In genomic region chr6:36442083-36442670, GRCh38 we compare ENCODE assay signal across 8 cellular contexts. TPM values are rescaled to one million over a fixed set of nuclear protein-coding genes. Genes with fewer than 3 reads are reported as not detected.
DNase-seq lines count a peak whose midpoint lies in the region; ATAC-seq, FAIRE-seq and TF ChIP-seq lines count a peak whose summit lies in the region.

No MANE protein-coding gene starts in this region.

- H3K27me3 ChIP-seq in adrenal gland (no peaks in the 10 kb centered on the region), HepG2 (ENCODE audit: control insufficient read depth in 1 of 2, insufficient read depth in 2 of 2, low read length in 2 of 2) (no peaks in the 10 kb centered on the region; a peak in 1 of 5 replicates), thymus (ENCODE audit: control insufficient read depth, insufficient read depth) (no peaks in the 10 kb centered on the region)

- peaks cover 13% of the 10 kb centered on the region for H3K36me3 Mint-ChIP-seq in activated CD8-positive, alpha-beta memory T cell treated with anti-CD3 and anti-CD28 coated beads, Interleukin-2, amount 10 ng/mL, durations not matched to agents 7 days and 5 days

- 58 to 60% (median 59%) methylated on average over 12 of the region's 12 CpGs for WGBS in adrenal gland, 4 donors
- WGBS in HepG2 (ENCODE audit: low lambda C conversion rate): 2% methylated on average over 12 of the region's 12 CpGs
- 56% methylated on average over 12 of the region's 12 CpGs for WGBS in thymus

- H3K27ac Mint-ChIP-seq in activated CD8-positive, alpha-beta memory T cell treated with anti-CD3 and anti-CD28 coated beads, Interleukin-2, amount 10 ng/mL, durations not matched to agents 7 days and 5 days: peak overlapping the region; percentile 98

- in situ Hi-C loops in HepG2 (cut with HindIII; ENCODE audit: extremely low pct_ligation_motif_present, low pct_unique_long_range_greater_than_20kb): loop anchor here (5.0 kb wide), 1 partner anchor 155 kb away; no protein-coding TSS in a partner anchor

- CTCF ChIA-PET in activated CD8-positive, alpha-beta memory T cell treated with anti-CD3 and anti-CD28 coated beads, Interleukin-2, amount 10 ng/mL, durations not matched to agents 7 days and 5 days (lab: Charles Lee): interaction anchor here (0.9 to 3.6 kb wide), 2 partner anchors 15 to 19 kb away, joined by 3 to 24 read pairs; no protein-coding TSS in a partner anchor
- CTCF ChIA-PET in HepG2 (lab: Yijun Ruan, JAX; ENCODE audit: low intra/inter-chr PET ratio, low total read pairs): interaction anchor here (3.3 kb wide), 1 partner anchor 19 kb away, joined by 13 read pairs; no protein-coding TSS in a partner anchor

- peaks cover 36% of the 10 kb centered on the region for H3K4me1 Mint-ChIP-seq in activated CD8-positive, alpha-beta memory T cell treated with anti-CD3 and anti-CD28 coated beads, Interleukin-2, amount 10 ng/mL, durations not matched to agents 7 days and 5 days

- DNase-seq in activated CD8-positive, alpha-beta memory T cell treated with anti-CD3 and anti-CD28 coated beads, Interleukin-2, amount 10 ng/mL, durations not matched to agents 7 days and 5 days: no peak
- DNase-seq in activated CD8-positive, alpha-beta memory T cell treated with anti-CD3 and anti-CD28 coated beads, Interleukin-2, amount 50 U/mL, for 48 hours: no peak
- DNase-seq in adrenal gland (no peak), HepG2 (ENCODE audit: low spot score) (no peak), iPS-NIHi7 (ENCODE audit: extremely low spot score) (no peak)

- peak overlapping the region; percentile 64 for H2AFZ ChIP-seq in HepG2 (ENCODE audit: low read length)

- TF ChIP-seq RAD21 in HepG2 (CRISPR knock-in tag; IDR thresholded peaks at IDR 0.05): no peak

- H3K9me3 ChIP-seq in adrenal gland (replicated peaks in 1 of 3) (no peaks in the 10 kb centered on the region), HepG2 (ENCODE audit: low read length) (no peaks in the 10 kb centered on the region), thymus (ENCODE audit: control insufficient read depth) (no peaks in the 10 kb centered on the region)

- peak overlapping the region; percentile 99 for H3K4me3 Mint-ChIP-seq in activated CD8-positive, alpha-beta memory T cell treated with anti-CD3 and anti-CD28 coated beads, Interleukin-2, amount 10 ng/mL, durations not matched to agents 7 days and 5 days

- no peaks in the 10 kb centered on the region for H3K36me3 ChIP-seq in adrenal gland (replicated peaks in 1 of 2)
- no peaks in the 10 kb centered on the region; a peak in 1 of 5 replicates for H3K36me3 ChIP-seq in HepG2 (replicated peaks in 1 of 2; ENCODE audit: control insufficient read depth in 1 of 2, insufficient read depth in 2 of 2, low read length in 2 of 2)
- no peaks in the 10 kb centered on the region for H3K36me3 ChIP-seq in thymus (ENCODE audit: control insufficient read depth, insufficient read depth)

- H3K79me2 ChIP-seq in HepG2 (ENCODE audit: insufficient read depth, low read length): peaks cover 41% of the 10 kb centered on the region

- BruUV-seq in HepG2 (replicated peaks; lab: Mats Ljungman, UMichigan): TSS peak; percentile 98

- H3K4me2 ChIP-seq in HepG2 (ENCODE audit: low read depth, low read length): peak overlapping the region; percentile 90

- TF ChIP-seq POLR2A in adrenal gland (IDR thresholded peaks at IDR 0.05): no peak
- TF ChIP-seq POLR2A in HepG2 (IDR thresholded peaks at IDR 0.05; ENCODE audit: insufficient read depth in 1 of 2, low read depth in 2 of 2, low read length in 2 of 2): no peak

- H3K27ac ChIP-seq in adrenal gland: peak overlapping the region; percentile 96 to 99 (median 98)
- peak overlapping the region; percentile 94 for H3K27ac ChIP-seq in HepG2 (ENCODE audit: extremely low read length, insufficient read depth, low read length)
- peak overlapping the region; percentile 99 for H3K27ac ChIP-seq in thymus (ENCODE audit: low read depth)

- no peaks in the 10 kb centered on the region; the same call in 1 of the 2 replicates for H4K20me1 ChIP-seq in HepG2 (ENCODE audit: insufficient read depth, low read length)

- TF ChIP-seq EP300 in HepG2 (IDR thresholded peaks at IDR 0.05; ENCODE audit: low read depth in 2 of 2, low read length in 2 of 2) (no peak), HepG2 (CRISPR knock-in tag; IDR thresholded peaks at IDR 0.05; ENCODE audit: borderline replicate concordance) (no peak)

- FAIRE-seq in HepG2 (lab: Jason Lieb, UNC): no peak

- TF ChIP-seq CTCF in adrenal gland (IDR thresholded peaks at IDR 0.05) (no peak), HepG2 (CRISPR knock-in tag; IDR thresholded peaks at IDR 0.05) (no peak)

- H3K4me3 ChIP-seq in adrenal gland: peak overlapping the region in 3 of 4 donors; percentile 16 to 93 (median 70)
- H3K4me3 ChIP-seq in HepG2 (replicated peaks in 1 of 3; ENCODE audit: insufficient read depth in 1 of 3, low read depth in 2 of 3, low read length in 3 of 3): peak overlapping the region; percentile 78 to 93 (median 93)
- H3K4me3 ChIP-seq in thymus (ENCODE audit: low read length): peak overlapping the region; percentile 98

- H3K9ac ChIP-seq in HepG2 (ENCODE audit: insufficient read depth, low read depth, low read length): peak overlapping the region; percentile 87

- intact Hi-C loops in adrenal gland (cut with DNase I): no loop called here
- intact Hi-C loops in HepG2 (cut with micrococcal nuclease; ENCODE audit: unreplicated experiment): loop anchor here (5.0 kb wide), 1 partner anchor 105 kb away; the partner anchor contains the start of gene STK38

- no peaks in the 10 kb centered on the region for H3K27me3 Mint-ChIP-seq in activated CD8-positive, alpha-beta memory T cell treated with anti-CD3 and anti-CD28 coated beads, Interleukin-2, amount 10 ng/mL, durations not matched to agents 7 days and 5 days

- ATAC-seq in activated CD8-positive, alpha-beta memory T cell treated with anti-CD3 and anti-CD28 coated beads, Interleukin-2, amount 10 ng/mL, durations not matched to agents 7 days and 5 days: no peak
- ATAC-seq in HepG2 (peak; percentile 7; the same call in 1 of the 3 replicates), GM21528 (IDR thresholded peaks at IDR 0.05; ENCODE audit: low FRiP score, unreplicated experiment) (no peak), GM19023 (IDR thresholded peaks at IDR 0.05; ENCODE audit: unreplicated experiment) (no peak)

- POLR2A ChIA-PET in HepG2 (lab: Yijun Ruan, JAX): interaction anchor here (1.0 to 1.6 kb wide), 3 partner anchors 19 to 225 kb away, joined by 3 to 21 read pairs (median 4); no protein-coding TSS in a partner anchor

- no peaks in the 10 kb centered on the region for H3K9me3 Mint-ChIP-seq in activated CD8-positive, alpha-beta memory T cell treated with anti-CD3 and anti-CD28 coated beads, Interleukin-2, amount 10 ng/mL, durations not matched to agents 7 days and 5 days (ENCODE audit: low read depth)

- H3K4me1 ChIP-seq in adrenal gland (replicated peaks in 1 of 2) (peaks cover 31 to 51% of the 10 kb centered on the region in 2 donors), HepG2 (ENCODE audit: insufficient read depth, low read length) (peaks cover 52% of the 10 kb centered on the region), thymus (ENCODE audit: control insufficient read depth, insufficient read depth, low read length) (peaks cover 9% of the 10 kb centered on the region)

RNA-seq across cellular contexts. Expression of gene PXT1, which starts 0.5 kb away (rescaled TPM):
- total RNA-seq in activated CD8-positive, alpha-beta memory T cell treated with anti-CD3 and anti-CD28 coated beads, Interleukin-2, amount 10 ng/mL, durations not matched to agents 7 days and 5 days: under 1 TPM in 1 of 2 experiments, not detected in 1; 0.32 TPM
- not detected for total RNA-seq in adrenal gland
- polyA plus RNA-seq in adrenal gland: not detected
- not detected in 2 replicates for total RNA-seq in HepG2 (2016; rRNA removed; fragmentation: Illumina TruSeq; extraction: Trizol)
- 0.79 and 0.91 TPM in 2 replicates for total RNA-seq in HepG2 (2016; cell fraction: cytosol; rRNA removed; fragmentation: Illumina TruSeq; extraction: Trizol; ENCODE audit: low read depth)
- 0.04 TPM in 1 of 2 replicates, not detected in the other for total RNA-seq in HepG2 (2016; cell fraction: insoluble cytoplasmic fraction; rRNA removed; fragmentation: Illumina TruSeq; extraction: Trizol)
- total RNA-seq in HepG2 (2016; cell fraction: membrane; rRNA removed; fragmentation: Illumina TruSeq; extraction: Trizol): 0.28 and 0.40 TPM in 2 replicates
- total RNA-seq in HepG2 (2016; cell fraction: nucleus; rRNA removed; fragmentation: Illumina TruSeq; extraction: Trizol): 0.16 and 0.19 TPM in 2 replicates
- polyA plus RNA-seq in HepG2 (2011; rRNA removed): 0.04 TPM in 1 of 2 replicates, not detected in the other
- 0.04 and 0.08 TPM in 2 replicates for polyA plus RNA-seq in HepG2 (2011; cell fraction: cytosol; rRNA removed)
- not detected in 2 replicates for polyA plus RNA-seq in HepG2 (2011; cell fraction: nucleus; rRNA removed)
- polyA plus RNA-seq in HepG2 (2012): not detected in 2 replicates
- not detected in 2 replicates for polyA plus RNA-seq in HepG2 (2016; cell fraction: cytosol; fragmentation: Illumina TruSeq; extraction: Trizol; ENCODE audit: low read depth)
- not detected in 2 replicates for polyA plus RNA-seq in HepG2 (2016; cell fraction: insoluble cytoplasmic fraction; fragmentation: Illumina TruSeq; extraction: Trizol; ENCODE audit: low read depth)
- polyA plus RNA-seq in HepG2 (2016; cell fraction: membrane; fragmentation: Illumina TruSeq; extraction: Trizol; ENCODE audit: low read depth): not detected in 2 replicates
- polyA plus RNA-seq in HepG2 (2016; cell fraction: nucleus; fragmentation: Illumina TruSeq; extraction: Trizol; ENCODE audit: insufficient read depth, low read depth): not detected in 2 replicates
- 0.20 and 0.21 TPM in 2 replicates for polyA minus RNA-seq in HepG2 (2011; rRNA and poly(A)+ RNA removed; ENCODE audit: low replicate concordance)
- polyA minus RNA-seq in HepG2 (2011; cell fraction: cytosol; rRNA and poly(A)+ RNA removed): not detected in 2 replicates
- polyA minus RNA-seq in HepG2 (2011; cell fraction: nucleus; rRNA and poly(A)+ RNA removed): 0.25 and 0.26 TPM in 2 replicates
- 0.05 TPM for polyA plus RNA-seq in thymus

RNA-seq across cellular contexts. Expression of gene KCTD20, which starts 0.6 kb away (rescaled TPM):
- 10 to 100 TPM; 53.9 to 65.0 TPM for total RNA-seq in activated CD8-positive, alpha-beta memory T cell treated with anti-CD3 and anti-CD28 coated beads, Interleukin-2, amount 10 ng/mL, durations not matched to agents 7 days and 5 days
- 10 to 100 TPM; 42.2 to 74.2 (median 54.4) TPM for total RNA-seq in adrenal gland
- 10 to 100 TPM; 15.3 to 66.6 (median 16.7) TPM for polyA plus RNA-seq in adrenal gland
- total RNA-seq in HepG2 (2016; rRNA removed; fragmentation: Illumina TruSeq; extraction: Trizol): 67.1 and 103 TPM in 2 replicates
- 26.7 and 28.2 TPM in 2 replicates for total RNA-seq in HepG2 (2016; cell fraction: cytosol; rRNA removed; fragmentation: Illumina TruSeq; extraction: Trizol; ENCODE audit: low read depth)
- total RNA-seq in HepG2 (2016; cell fraction: insoluble cytoplasmic fraction; rRNA removed; fragmentation: Illumina TruSeq; extraction: Trizol): 69.3 and 101 TPM in 2 replicates
- 84.1 and 87.5 TPM in 2 replicates for total RNA-seq in HepG2 (2016; cell fraction: membrane; rRNA removed; fragmentation: Illumina TruSeq; extraction: Trizol)
- 37.0 and 39.6 TPM in 2 replicates for total RNA-seq in HepG2 (2016; cell fraction: nucleus; rRNA removed; fragmentation: Illumina TruSeq; extraction: Trizol)
- 44.7 and 52.7 TPM in 2 replicates for polyA plus RNA-seq in HepG2 (2011; rRNA removed)
- 32.0 and 41.2 TPM in 2 replicates for polyA plus RNA-seq in HepG2 (2011; cell fraction: cytosol; rRNA removed)
- polyA plus RNA-seq in HepG2 (2011; cell fraction: nucleus; rRNA removed): 11.2 and 17.3 TPM in 2 replicates
- polyA plus RNA-seq in HepG2 (2012): 41.8 and 45.4 TPM in 2 replicates
- 20.4 and 21.4 TPM in 2 replicates for polyA plus RNA-seq in HepG2 (2016; cell fraction: cytosol; fragmentation: Illumina TruSeq; extraction: Trizol; ENCODE audit: low read depth)
- 58.8 and 61.0 TPM in 2 replicates for polyA plus RNA-seq in HepG2 (2016; cell fraction: insoluble cytoplasmic fraction; fragmentation: Illumina TruSeq; extraction: Trizol; ENCODE audit: low read depth)
- 36.6 and 38.4 TPM in 2 replicates for polyA plus RNA-seq in HepG2 (2016; cell fraction: membrane; fragmentation: Illumina TruSeq; extraction: Trizol; ENCODE audit: low read depth)
- 28.5 and 29.9 TPM in 2 replicates for polyA plus RNA-seq in HepG2 (2016; cell fraction: nucleus; fragmentation: Illumina TruSeq; extraction: Trizol; ENCODE audit: insufficient read depth, low read depth)
- 78.2 and 137 TPM in 2 replicates for polyA minus RNA-seq in HepG2 (2011; rRNA and poly(A)+ RNA removed; ENCODE audit: low replicate concordance)
- 45.6 and 62.7 TPM in 2 replicates for polyA minus RNA-seq in HepG2 (2011; cell fraction: cytosol; rRNA and poly(A)+ RNA removed)
- 42.6 and 54.1 TPM in 2 replicates for polyA minus RNA-seq in HepG2 (2011; cell fraction: nucleus; rRNA and poly(A)+ RNA removed)
- polyA plus RNA-seq in thymus: 19.5 TPM

RNA-seq across cellular contexts. Expression of gene ETV7, which starts 54.7 kb away (rescaled TPM):
- 10 to 100 TPM in 1 of 2 experiments, 1 to 10 TPM in 1; 5.9 to 19.7 TPM for total RNA-seq in activated CD8-positive, alpha-beta memory T cell treated with anti-CD3 and anti-CD28 coated beads, Interleukin-2, amount 10 ng/mL, durations not matched to agents 7 days and 5 days
- total RNA-seq in adrenal gland (1 to 10 TPM in 6 of 8 donors, under 1 TPM in 1, not detected in 1; 0.28 to 6.0 (median 2.3) TPM), HepG2 (2016; rRNA removed; fragmentation: Illumina TruSeq; extraction: Trizol) (not detected in 2 replicates)
- polyA plus RNA-seq in adrenal gland (1 to 10 TPM in 2 of 3 donors, under 1 TPM in 1; 0.86 to 3.0 (median 2.4) TPM), HepG2 (2011; rRNA removed) (not detected in 2 replicates), thymus (5.5 TPM)
- total RNA-seq in HepG2 (2016; cell fraction: cytosol; rRNA removed; fragmentation: Illumina TruSeq; extraction: Trizol; ENCODE audit: low read depth): not detected in 2 replicates
- not detected in 2 replicates for total RNA-seq in HepG2 (2016; cell fraction: insoluble cytoplasmic fraction; rRNA removed; fragmentation: Illumina TruSeq; extraction: Trizol)
- not detected in 2 replicates for total RNA-seq in HepG2 (2016; cell fraction: membrane; rRNA removed; fragmentation: Illumina TruSeq; extraction: Trizol)
- total RNA-seq in HepG2 (2016; cell fraction: nucleus; rRNA removed; fragmentation: Illumina TruSeq; extraction: Trizol): not detected in 2 replicates
- polyA plus RNA-seq in HepG2 (2011; cell fraction: cytosol; rRNA removed): not detected in 2 replicates
- not detected in 2 replicates for polyA plus RNA-seq in HepG2 (2011; cell fraction: nucleus; rRNA removed)
- 0.09 TPM in 1 of 2 replicates, not detected in the other for polyA plus RNA-seq in HepG2 (2012)
- polyA plus RNA-seq in HepG2 (2016; cell fraction: cytosol; fragmentation: Illumina TruSeq; extraction: Trizol; ENCODE audit: low read depth): not detected in 2 replicates
- polyA plus RNA-seq in HepG2 (2016; cell fraction: insoluble cytoplasmic fraction; fragmentation: Illumina TruSeq; extraction: Trizol; ENCODE audit: low read depth): not detected in 2 replicates
- polyA plus RNA-seq in HepG2 (2016; cell fraction: membrane; fragmentation: Illumina TruSeq; extraction: Trizol; ENCODE audit: low read depth): not detected in 2 replicates
- not detected in 2 replicates for polyA plus RNA-seq in HepG2 (2016; cell fraction: nucleus; fragmentation: Illumina TruSeq; extraction: Trizol; ENCODE audit: insufficient read depth, low read depth)
- polyA minus RNA-seq in HepG2 (2011; rRNA and poly(A)+ RNA removed; ENCODE audit: low replicate concordance): not detected in 2 replicates
- polyA minus RNA-seq in HepG2 (2011; cell fraction: cytosol; rRNA and poly(A)+ RNA removed): not detected in 2 replicates
- polyA minus RNA-seq in HepG2 (2011; cell fraction: nucleus; rRNA and poly(A)+ RNA removed): not detected in 2 replicates
